ENCODE assay signal across 13 cellular contexts in genomic region chr22:47053865-47054185, GRCh38.
DNase-seq lines count a peak whose midpoint lies in the region; ATAC-seq, FAIRE-seq and TF ChIP-seq lines count a peak whose summit lies in the region.
"Had no signal": no experiment of that assay in that cellular context is flagged by ENCODE, and none has a peak within 500 bp of the region (broad histone marks: within the 10 kb centered on the region; RNA-seq: fewer than 3 reads in every experiment).

No MANE protein-coding gene starts in this region.

- DNase-seq in A172 (ENCODE audit: low spot score) (peak; percentile 72), H54 (ENCODE audit: insufficient read length, low spot score) (peak; percentile 69), brain microvascular endothelial cell (peak; percentile 61), kidney tubule cell (ENCODE audit: low spot score) (peak; percentile 32), ecto neural progenitor cell (ENCODE audit: low spot score) (no peak)
- DNase-seq: GDM1, immature natural killer cell, naive B cell, small intestine had no signal

- no peak for TF ChIP-seq CTCF in brain microvascular endothelial cell (IDR thresholded peaks at IDR 0.05; ENCODE audit: low read depth, low read length, missing control alignments)

- H3K4me3 ChIP-seq in brain microvascular endothelial cell (ENCODE audit: low read depth, low read length) = no peak overlapping the region
- H3K4me3 ChIP-seq: BLaER1 had no signal

- no peak for TF ChIP-seq POLR2A in H54 (IDR thresholded peaks at IDR 0.05; ENCODE audit: low read depth, low read length)

- no peak overlapping the region for H3K27ac ChIP-seq in brain microvascular endothelial cell
- H3K27ac ChIP-seq: BLaER1 had no signal

- no peak for ATAC-seq in HG02798 (IDR thresholded peaks at IDR 0.05; ENCODE audit: poor library complexity, unreplicated experiment)
- no peak for ATAC-seq in HG03095 (IDR thresholded peaks at IDR 0.05; ENCODE audit: unreplicated experiment)
- ATAC-seq in HG02970 (IDR thresholded peaks at IDR 0.05; ENCODE audit: low FRiP score, unreplicated experiment) = no peak

- no peaks in the 10 kb centered on the region for H3K27me3 ChIP-seq in brain microvascular endothelial cell (replicated peaks)
- H3K27me3 ChIP-seq: BLaER1 had no signal

- H3K36me3 ChIP-seq in brain microvascular endothelial cell (replicated peaks) = no peaks in the 10 kb centered on the region

- in situ Hi-C loops in brain microvascular endothelial cell (cut with HindIII; ENCODE audit: low pct_ligation_motif_present, low sequenced_read_pairs) = no loop called here

- no peak for FAIRE-seq in H54 (lab: Jason Lieb, UNC)
- FAIRE-seq: small intestine had no signal
